ENCODE assay signal across 17 cellular contexts in the genomic region with DNA sequence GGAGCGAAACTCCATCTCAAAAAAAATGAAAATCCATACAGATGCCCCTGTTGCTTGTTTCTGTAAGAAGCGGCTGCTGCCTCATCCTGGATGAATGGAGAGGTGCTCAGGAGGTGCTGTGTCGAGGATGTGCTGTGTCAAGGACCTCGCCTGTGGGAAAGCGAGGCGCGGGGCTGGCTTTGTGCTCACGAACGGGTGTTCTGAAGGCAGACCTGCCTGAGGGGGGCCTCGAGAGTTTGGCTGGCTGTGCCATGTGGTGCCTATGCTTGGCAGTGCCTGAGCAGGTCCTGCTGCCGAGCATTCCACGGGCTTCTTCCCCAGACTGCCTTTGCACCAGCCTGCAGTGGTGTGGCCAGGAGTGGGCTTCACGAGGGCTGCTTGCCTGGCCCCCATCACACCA.
DNase-seq lines count a peak whose midpoint lies in the region; ATAC-seq, FAIRE-seq and TF ChIP-seq lines count a peak whose summit lies in the region.
"Had no signal": no experiment of that assay in that cellular context is flagged by ENCODE, and none has a peak within 500 bp of the region (broad histone marks: within the 10 kb centered on the region; RNA-seq: fewer than 3 reads in every experiment).

No MANE protein-coding gene starts in this region.

- in situ Hi-C loops in K562 (cut with MboI), result no loop called here
- in situ Hi-C loops in GM23248 (cut with MboI), result no loop called here

- peak overlapping the region; percentile 8 for H3K27ac Mint-ChIP-seq in activated T-cell treated with anti-CD3 and anti-CD28 coated beads, Interleukin-2, amount 50 U/mL, for 24 hours
- H3K27ac Mint-ChIP-seq: IgD-negative memory B cell had no signal

- 96% methylated on average over 13 of the region's 13 CpGs for WGBS in K562 (ENCODE audit: insufficient coverage, low coverage, missing lambda C conversion rate)
- no CpG with 5 or more reads among the region's 13 CpGs for WGBS in neuronal stem cell (ENCODE audit: extremely low coverage in 2 of 2, insufficient read length in 2 of 2, insufficient replicate concordance in 1 of 2), 2 donors
- 95 to 96% methylated on average over 13 of the region's 13 CpGs for WGBS in GM23248 (ENCODE audit: low coverage in 1 of 2, low lambda C conversion rate in 2 of 2, missing lambda C conversion rate in 2 of 2), 2 experiments

- H3K4me2 ChIP-seq in DND-41 (ENCODE audit: insufficient read depth, low read length) (no peak overlapping the region), K562 (ENCODE audit: insufficient read depth, low read length) (no peak overlapping the region), neuronal stem cell (ENCODE audit: insufficient read depth, low read length, poor library complexity, severe bottlenecking) (no peak overlapping the region), GM23248 (ENCODE audit: unreplicated experiment) (no peak overlapping the region)
- H3K4me2 ChIP-seq: BLaER1 had no signal

- H2AFZ ChIP-seq in DND-41 (ENCODE audit: low read depth, low read length), result no peak overlapping the region
- no peak overlapping the region for H2AFZ ChIP-seq in K562 (ENCODE audit: low read depth, low read length)
- H2AFZ ChIP-seq in neuronal stem cell (ENCODE audit: low read length), result no peak overlapping the region
- no peak overlapping the region for H2AFZ ChIP-seq in GM23248

- BruUV-seq in K562 (replicated peaks; lab: Mats Ljungman, UMichigan), result no TSS peak

- no peak overlapping the region for H3K4me3 Mint-ChIP-seq in activated T-cell treated with anti-CD3 and anti-CD28 coated beads, Interleukin-2, amount 50 U/mL, for 24 hours
- no peak overlapping the region for H3K4me3 Mint-ChIP-seq in activated T-cell treated with anti-CD3 and anti-CD28 coated beads, Interleukin-2, amount 50 U/mL, for 4 hours
- H3K4me3 Mint-ChIP-seq: CD14-positive monocyte; CD4-positive, alpha-beta memory T cell; IgD-negative memory B cell had no signal

- H2BK15ac ChIP-seq in neuronal stem cell (ENCODE audit: low read length), result no peak overlapping the region

- no peaks in the 10 kb centered on the region for H3K9me2 ChIP-seq in GM23248 (ENCODE audit: insufficient read depth)

- peaks cover 24% of the 10 kb centered on the region for H3K79me1 ChIP-seq in neuronal stem cell (ENCODE audit: low read depth, low read length)

- H3K4me3 ChIP-seq in DND-41 (ENCODE audit: low read depth in 1 of 2, low read length in 2 of 2) (no peak overlapping the region), K562 (no peak overlapping the region), neuronal stem cell (ENCODE audit: low read length in 2 of 2) (no peak overlapping the region), GM23248 (no peak overlapping the region)
- H3K4me3 ChIP-seq: BLaER1, HAP-1 had no signal

- H3K36me3 ChIP-seq in DND-41 (ENCODE audit: insufficient read depth, low read length) (peaks cover 88% of the 10 kb centered on the region), K562 (ENCODE audit: control insufficient read depth, insufficient read depth, low read length) (peaks cover 78% of the 10 kb centered on the region), neuronal stem cell (replicated peaks in 1 of 2; ENCODE audit: control insufficient read depth in 2 of 2, insufficient read depth in 2 of 2, low read length in 2 of 2) (peaks cover 48 to 84% of the 10 kb centered on the region in 2 donors), GM23248 (ENCODE audit: low read depth) (0 out of 2 replicates have a peak, but pooled peaks cover 5% of the 10 kb centered on the region)

- H3K9ac ChIP-seq in DND-41 (ENCODE audit: low read depth, low read length), result no peak overlapping the region
- H3K9ac ChIP-seq in K562 (ENCODE audit: insufficient read depth in 1 of 2, low read depth in 2 of 2, low read length in 2 of 2), result peak overlapping the region in 1 of 2 experiments; percentile 50; a peak in 1 of 4 replicates
- H3K9ac ChIP-seq in neuronal stem cell (ENCODE audit: low read depth, low read length, poor library complexity), result peak overlapping the region; percentile 54
- no peak overlapping the region for H3K9ac ChIP-seq in GM23248
- H3K9ac ChIP-seq: BLaER1 had no signal

- intact Hi-C loops in K562 (cut with micrococcal nuclease), result no loop called here

- no peak overlapping the region for H4K91ac ChIP-seq in neuronal stem cell (ENCODE audit: low read depth, low read length, poor library complexity)

- no peaks in the 10 kb centered on the region for H3K9me1 ChIP-seq in K562 (ENCODE audit: control insufficient read depth, insufficient read depth, low read length)

- TF ChIP-seq POLR2A in K562 (conservative IDR thresholded peaks at IDR 0.05), result no peak

- no peak for ATAC-seq in activated T-cell treated with anti-CD3 and anti-CD28 coated beads, Interleukin-2, amount 50 U/mL, for 4 hours
- ATAC-seq in DND-41 (ENCODE audit: insufficient read depth, low read depth) (0 out of 3 replicates have a peak, but pooled peaks have one; percentile 12), K562 (no peak)

- no peaks in the 10 kb centered on the region for H3K27me3 ChIP-seq in DND-41 (ENCODE audit: insufficient read depth, low read length, poor library complexity)
- H3K27me3 ChIP-seq in K562 (ENCODE audit: control insufficient read depth in 2 of 2, insufficient read depth in 2 of 2, low read length in 2 of 2), result no peaks in the 10 kb centered on the region
- H3K27me3 ChIP-seq in neuronal stem cell (ENCODE audit: control insufficient read depth in 3 of 3, insufficient read depth in 3 of 3, low read depth in 1 of 3, low read length in 3 of 3), result no peaks in the 10 kb centered on the region
- no peaks in the 10 kb centered on the region for H3K27me3 ChIP-seq in GM23248 (replicated peaks; ENCODE audit: insufficient read depth)
- H3K27me3 ChIP-seq: BLaER1 had no signal

- peak overlapping the region; percentile 49 for H3K23ac ChIP-seq in neuronal stem cell (ENCODE audit: low read depth, low read length, poor library complexity)

- H3K79me2 ChIP-seq in DND-41 (ENCODE audit: insufficient read depth, low read length) (peaks cover 64% of the 10 kb centered on the region), K562 (ENCODE audit: control insufficient read depth, insufficient read depth, low read length) (peaks cover 8% of the 10 kb centered on the region; the same call in 2 of the 3 replicates), GM23248 (ENCODE audit: insufficient read depth) (peaks cover 35% of the 10 kb centered on the region)

- H3F3A ChIP-seq in GM23248 (ENCODE audit: insufficient read depth), result no peaks in the 10 kb centered on the region

- H3K18ac ChIP-seq in neuronal stem cell (ENCODE audit: low read length), result no peak overlapping the region

- H4K20me1 ChIP-seq in DND-41 (ENCODE audit: insufficient read depth, low read length) (peaks cover 48% of the 10 kb centered on the region), K562 (replicated peaks; ENCODE audit: control insufficient read depth, insufficient read depth, low read length) (peaks cover under 1% of the 10 kb centered on the region; the same call in 1 of the 2 replicates), GM23248 (ENCODE audit: insufficient read depth) (no peaks in the 10 kb centered on the region)

- TF ChIP-seq CTCF in DND-41 (IDR thresholded peaks at IDR 0.05; ENCODE audit: borderline replicate concordance, extremely low read depth, low read length, poor library complexity, severe bottlenecking), result no peak
- TF ChIP-seq CTCF in K562 (IDR thresholded peaks at IDR 0.05 in 2 of 3, conservative IDR thresholded peaks at IDR 0.05 in 1 of 3; ENCODE audit: insufficient read depth in 2 of 3, low read depth in 1 of 3, low read length in 3 of 3), result no peak

- H3K9me3 Mint-ChIP-seq in activated T-cell treated with anti-CD3 and anti-CD28 coated beads, Interleukin-2, amount 50 U/mL, for 24 hours, result no peaks in the 10 kb centered on the region
- H3K9me3 Mint-ChIP-seq in activated T-cell treated with anti-CD3 and anti-CD28 coated beads, Interleukin-2, amount 50 U/mL, for 4 hours, result no peaks in the 10 kb centered on the region
- H3K9me3 Mint-ChIP-seq: CD14-positive monocyte; CD4-positive, alpha-beta memory T cell; IgD-negative memory B cell had no signal

- TF ChIP-seq EP300 in K562 (IDR thresholded peaks at IDR 0.05; ENCODE audit: low read length), result no peak

- no peak for FAIRE-seq in K562 (lab: Jason Lieb, UNC)
- FAIRE-seq: G401.6, GM12892, GM18507 had no signal

- no peak overlapping the region for H4K8ac ChIP-seq in neuronal stem cell (ENCODE audit: low read depth, low read length)

- no peaks in the 10 kb centered on the region for H3K9me3 ChIP-seq in DND-41 (ENCODE audit: insufficient read depth, low read length, severe bottlenecking)
- no peaks in the 10 kb centered on the region for H3K9me3 ChIP-seq in K562 (replicated peaks; ENCODE audit: control insufficient read depth, insufficient read depth, low read depth, low read length)
- H3K9me3 ChIP-seq in neuronal stem cell (replicated peaks in 1 of 2; ENCODE audit: control insufficient read depth in 2 of 2, insufficient read depth in 1 of 2, low read depth in 1 of 2, low read length in 2 of 2), result no peaks in the 10 kb centered on the region
- H3K9me3 ChIP-seq in GM23248 (ENCODE audit: low read depth), result no peaks in the 10 kb centered on the region
- H3K9me3 ChIP-seq: BLaER1, HAP-1 had no signal

- no peak overlapping the region for H3K14ac ChIP-seq in neuronal stem cell (ENCODE audit: low read length)

- H2BK12ac ChIP-seq in neuronal stem cell (ENCODE audit: low read length), result no peak overlapping the region

- H3K4me1 ChIP-seq in DND-41 (ENCODE audit: insufficient read depth, low read length) (no peaks in the 10 kb centered on the region), K562 (replicated peaks in 1 of 2; ENCODE audit: control insufficient read depth in 2 of 2, insufficient read depth in 2 of 2, low read length in 2 of 2) (no peaks in the 10 kb centered on the region; a peak in 1 of 5 replicates), neuronal stem cell (ENCODE audit: control insufficient read depth in 2 of 2, insufficient read depth in 1 of 2, low read depth in 1 of 2, low read length in 2 of 2) (no peaks in the 10 kb centered on the region), GM23248 (ENCODE audit: insufficient read depth) (no peaks in the 10 kb centered on the region)
- H3K4me1 ChIP-seq: BLaER1, HAP-1 had no signal

- no peak for DNase-seq in activated T-cell treated with anti-CD3 and anti-CD28 coated beads, Interleukin-2, amount 50 U/mL, for 24 hours
- no peak for DNase-seq in activated T-cell treated with anti-CD3 and anti-CD28 coated beads, Interleukin-2, amount 50 U/mL, for 4 hours
- no peak for DNase-seq in DND-41
- no peak for DNase-seq in K562 (ENCODE audit: extremely low read depth in 1 of 4, low spot score in 3 of 4)
- no peak for DNase-seq in neuronal stem cell (ENCODE audit: low spot score)
- no peak for DNase-seq in DMS153 (lab: John Stamatoyannopoulos, UW)
- DNase-seq in GM23248, result no peak
- DNase-seq: CD4-positive, alpha-beta memory T cell; KG1 had no signal

- H3K27ac ChIP-seq in DND-41 (ENCODE audit: low read length) (no peak overlapping the region), K562 (ENCODE audit: extremely low read depth, low read depth, low read length) (no peak overlapping the region), neuronal stem cell (replicated peaks; ENCODE audit: low read length) (no peak overlapping the region), GM23248 (no peak overlapping the region)
- H3K27ac ChIP-seq: 22Rv1, BLaER1 had no signal

- peaks cover 86% of the 10 kb centered on the region for H3K36me3 Mint-ChIP-seq in activated T-cell treated with anti-CD3 and anti-CD28 coated beads, Interleukin-2, amount 50 U/mL, for 24 hours (ENCODE audit: low read depth)
- H3K36me3 Mint-ChIP-seq in activated T-cell treated with anti-CD3 and anti-CD28 coated beads, Interleukin-2, amount 50 U/mL, for 4 hours (ENCODE audit: insufficient read depth), result peaks cover 12% of the 10 kb centered on the region

- peak overlapping the region; percentile 8 for H2BK120ac ChIP-seq in neuronal stem cell (ENCODE audit: low read depth, low read length)

- POLR2A ChIA-PET in K562 (lab: Yijun Ruan, JAX), result interaction anchor here (1.2 kb wide), 1 partner anchor 13 kb away, joined by 3 read pairs; no protein-coding TSS in a partner anchor

- TF ChIP-seq RAD21 in K562 (CRISPR knock-in tag; conservative IDR thresholded peaks at IDR 0.05 in 1 of 2, IDR thresholded peaks at IDR 0.05 in 1 of 2), result no peak

- no peaks in the 10 kb centered on the region for H3K27me3 Mint-ChIP-seq in activated T-cell treated with anti-CD3 and anti-CD28 coated beads, Interleukin-2, amount 50 U/mL, for 24 hours
- H3K27me3 Mint-ChIP-seq in activated T-cell treated with anti-CD3 and anti-CD28 coated beads, Interleukin-2, amount 50 U/mL, for 4 hours (ENCODE audit: low read depth), result no peaks in the 10 kb centered on the region
- H3K27me3 Mint-ChIP-seq: CD4-positive, alpha-beta memory T cell; IgD-negative memory B cell had no signal

- H3K4ac ChIP-seq in neuronal stem cell (ENCODE audit: low read length), result no peak overlapping the region

- H2BK5ac ChIP-seq in neuronal stem cell (ENCODE audit: low read length), result no peak overlapping the region

- no peaks in the 10 kb centered on the region for H3K4me1 Mint-ChIP-seq in activated T-cell treated with anti-CD3 and anti-CD28 coated beads, Interleukin-2, amount 50 U/mL, for 24 hours (ENCODE audit: low read depth)
- no peaks in the 10 kb centered on the region for H3K4me1 Mint-ChIP-seq in activated T-cell treated with anti-CD3 and anti-CD28 coated beads, Interleukin-2, amount 50 U/mL, for 4 hours (ENCODE audit: low read depth)

- no peak overlapping the region for H2AK5ac ChIP-seq in neuronal stem cell (ENCODE audit: low read depth, low read length)

- CTCF ChIA-PET in K562 (lab: Yijun Ruan, JAX; ENCODE audit: low intra/inter-chr PET ratio), result no interaction called here
